In the genomic region with DNA sequence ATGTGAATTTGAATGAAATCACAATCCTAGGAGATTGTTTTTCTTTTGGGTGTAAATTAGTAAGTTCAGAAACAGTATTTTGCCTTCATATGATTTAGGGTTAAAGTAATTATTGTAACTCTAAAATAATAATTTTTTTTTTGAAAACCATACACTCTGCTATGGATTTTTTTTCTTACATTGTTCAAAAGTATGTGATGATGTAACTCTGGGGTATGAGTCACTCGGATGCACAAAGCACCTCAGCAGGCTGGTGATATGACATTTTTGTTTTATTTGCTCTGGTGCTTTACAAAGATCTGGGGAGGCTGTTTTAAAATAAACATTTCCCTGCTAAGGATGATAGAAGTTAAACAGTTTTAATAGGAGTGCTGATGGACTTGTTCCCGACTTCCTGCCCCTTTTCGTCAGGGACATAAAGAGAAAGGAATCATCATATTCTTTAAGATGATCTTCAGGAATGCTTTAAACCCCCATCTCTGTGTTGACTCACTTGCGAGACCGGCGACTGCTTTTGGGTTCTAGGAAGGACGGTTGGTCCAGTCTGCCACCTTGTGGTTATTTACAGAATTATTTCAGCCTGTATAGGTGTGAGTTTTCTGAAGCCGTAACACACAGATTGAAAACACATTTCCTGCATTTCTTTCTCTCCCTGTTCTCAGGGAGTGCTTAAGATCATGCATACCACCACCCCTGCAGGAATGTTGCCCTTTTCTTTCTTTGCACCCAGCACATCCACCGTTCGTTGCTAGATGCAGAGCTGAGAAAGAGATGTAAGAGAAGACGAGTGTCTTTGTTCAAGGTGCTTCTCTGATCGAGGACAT, we compare ENCODE assay signal across 7 cellular contexts.
DNase-seq lines count a peak whose midpoint lies in the region; ATAC-seq and TF ChIP-seq lines count a peak whose summit lies in the region.

No MANE protein-coding gene starts in this region.

- WGBS in sigmoid colon, 2 donors: 13 to 15% methylated on average over 12 of the region's 12 CpGs

- H3K27me3 ChIP-seq in ascending aorta (no peaks in the 10 kb centered on the region), sigmoid colon (no peaks in the 10 kb centered on the region)

- TF ChIP-seq POLR2A in sigmoid colon (IDR thresholded peaks at IDR 0.05): no peak

- peak; percentile 48; the same call in 1 of the 2 replicates for TF ChIP-seq CTCF in GM12875 (IDR thresholded peaks at IDR 0.05; ENCODE audit: borderline replicate concordance, insufficient read depth, low read depth, low read length)
- TF ChIP-seq CTCF in ascending aorta (IDR thresholded peaks at IDR 0.05): peak; percentile 75 to 86 (median 80)
- TF ChIP-seq CTCF in sigmoid colon (IDR thresholded peaks at IDR 0.05): peak; percentile 78 to 86 (median 85)

- H3K36me3 ChIP-seq in ascending aorta: no peaks in the 10 kb centered on the region
- no peaks in the 10 kb centered on the region for H3K36me3 ChIP-seq in sigmoid colon

- H3K9me3 ChIP-seq in ascending aorta: no peaks in the 10 kb centered on the region
- no peaks in the 10 kb centered on the region for H3K9me3 ChIP-seq in sigmoid colon

- H3K4me3 ChIP-seq in GM12875 (ENCODE audit: low read depth, low read length) (no peak overlapping the region), ascending aorta (peak overlapping the region in 1 of 2 donors; percentile 33), sigmoid colon (peak overlapping the region in 2 of 4 donors; percentile 19 to 20)

- H3K27ac ChIP-seq in ascending aorta (peak overlapping the region in 1 of 2 donors; percentile 44), sigmoid colon (peak overlapping the region; percentile 51 to 80 (median 59))

- DNase-seq in NCI-H1105 (lab: John Stamatoyannopoulos, UW) (peak; percentile 23), T follicular helper cell (ENCODE audit: low read depth) (peak; percentile 38), ascending aorta (ENCODE audit: low spot score in 2 of 2) (peak in 1 of 2 donors; percentile 79), hippocampal formation (lab: John Stamatoyannopoulos, UW) (peak; percentile 61 to 91), sigmoid colon (peak; percentile 80)

- intact Hi-C loops in ascending aorta (cut with DNase I): loop anchor here (1.0 to 10.0 kb wide), 3 partner anchors 71 to 318 kb away; no protein-coding TSS in a partner anchor
- intact Hi-C loops in sigmoid colon (cut with DNase I): loop anchor here (1.0 to 5.0 kb wide), 3 partner anchors 72 to 318 kb away; a partner anchor contains a TSS

- peak; percentile 53 for ATAC-seq in HG02678 (IDR thresholded peaks at IDR 0.05; ENCODE audit: unreplicated experiment)

- H3K4me1 ChIP-seq in ascending aorta: peaks cover 6 to 30% of the 10 kb centered on the region in 2 donors
- H3K4me1 ChIP-seq in sigmoid colon: peaks cover 0 to 81% (median 65%) of the 10 kb centered on the region in 4 donors

- TF ChIP-seq EP300 in sigmoid colon (IDR thresholded peaks at IDR 0.05): peak in 1 of 4 donors; percentile 34
